Comparison of ENCODE assay signal across 17 cellular contexts in genomic region chr3:60217156-60217911, GRCh38.
DNase-seq lines count a peak whose midpoint lies in the region; ATAC-seq and TF ChIP-seq lines count a peak whose summit lies in the region.
"Had no signal": no experiment of that assay in that cellular context is flagged by ENCODE, and none has a peak within 500 bp of the region (broad histone marks: within the 10 kb centered on the region; RNA-seq: fewer than 3 reads in every experiment).

No MANE protein-coding gene starts in this region.

- peak; percentile 22 for DNase-seq in AG10803 (ENCODE audit: low read depth)
- DNase-seq in IMR-90, result peak; percentile 2
- DNase-seq in fibroblast of lung (ENCODE audit: low read depth in 2 of 2), result peak; percentile 22 to 36
- peak; percentile 5 for DNase-seq in left kidney (ENCODE audit: low read depth, low spot score)
- DNase-seq in NCI-H2081 treated with DMSO at 0.1 percent for 48 hours (lab: John Stamatoyannopoulos, UW), result no peak
- DNase-seq: Caco-2, KBM-7, NCI-H1048, NCI-H146, NCI-H2107, NCI-H226, NCI-H526, OCI-M1 had no signal

- no peaks in the 10 kb centered on the region for H3K9me3 ChIP-seq in IMR-90 (ENCODE audit: control insufficient read depth, insufficient read depth, low read length)
- no peaks in the 10 kb centered on the region for H3K9me3 ChIP-seq in fibroblast of lung (ENCODE audit: control insufficient read depth, insufficient read depth, low read depth, low read length)
- H3K9me3 ChIP-seq: Caco-2, HAP-1 had no signal

- TF ChIP-seq CTCF in AG10803 (conservative IDR thresholded peaks at IDR 0.05; ENCODE audit: low read length) (no peak), IMR-90 (conservative IDR thresholded peaks at IDR 0.05; ENCODE audit: low read depth, low read length) (no peak), fibroblast of lung (conservative IDR thresholded peaks at IDR 0.05 in 1 of 2, IDR thresholded peaks at IDR 0.05 in 1 of 2; ENCODE audit: low read depth in 1 of 2, low read length in 2 of 2) (no peak)

- intact Hi-C loops in IMR-90 (cut with micrococcal nuclease), result no loop called here

- no peak overlapping the region for H3K9ac ChIP-seq in IMR-90 (ENCODE audit: low read depth, low read length)
- H3K9ac ChIP-seq in fibroblast of lung (ENCODE audit: insufficient read depth, low read length), result no peak overlapping the region

- no peak overlapping the region for H3K18ac ChIP-seq in IMR-90 (ENCODE audit: low read depth, low read length)

- no peak overlapping the region for H2BK15ac ChIP-seq in IMR-90 (ENCODE audit: low read depth, low read length)

- no peaks in the 10 kb centered on the region for H3K9me1 ChIP-seq in IMR-90 (ENCODE audit: insufficient read depth, low read length)

- H2AFZ ChIP-seq in IMR-90 (replicated peaks; ENCODE audit: low read length, poor library complexity), result no peak overlapping the region
- no peak overlapping the region for H2AFZ ChIP-seq in fibroblast of lung (ENCODE audit: low read length)

- WGBS in IMR-90 (ENCODE audit: extremely low coverage in 2 of 2, insufficient read length in 1 of 2), 2 experiments, result 75% methylated on average over 1 of the region's 3 CpGs; no CpG with 5 or more reads in 1 of the 2 experiments

- CTCF ChIA-PET in IMR-90 (lab: Yijun Ruan, JAX), result no interaction called here

- dilution Hi-C loops in IMR-90 (cut with HindIII; ENCODE audit: low sequenced_read_pairs, unreplicated experiment), result no loop called here

- no TSS peak for BruUV-seq in IMR-90 (replicated peaks; lab: Mats Ljungman, UMichigan)

- no peak overlapping the region for H3K56ac ChIP-seq in IMR-90 (ENCODE audit: extremely low read depth, insufficient read depth, low read length)

- TF ChIP-seq RAD21 in IMR-90 (IDR thresholded peaks at IDR 0.05; ENCODE audit: low read length), result no peak

- no peak overlapping the region for H4K5ac ChIP-seq in IMR-90 (ENCODE audit: low read depth, low read length)

- H2AK9ac ChIP-seq in IMR-90 (replicated peaks; ENCODE audit: low read depth, low read length, poor library complexity), result no peak overlapping the region

- POLR2A ChIA-PET in IMR-90 (lab: Charles Lee; ENCODE audit: unreplicated experiment), result no interaction called here

- H3K23ac ChIP-seq in IMR-90 (ENCODE audit: low read depth, low read length), result no peak overlapping the region

- H4K91ac ChIP-seq in IMR-90 (ENCODE audit: insufficient read depth, low read depth, low read length), result no peak overlapping the region

- no peak overlapping the region for H2BK120ac ChIP-seq in IMR-90 (ENCODE audit: low read depth, low read length)

- in situ Hi-C loops in IMR-90 (cut with MboI; ENCODE audit: low sequenced_read_pairs), result no loop called here

- H3K79me1 ChIP-seq in IMR-90 (ENCODE audit: low read depth in 1 of 2, low read length in 2 of 2), result no peaks in the 10 kb centered on the region

- H2BK5ac ChIP-seq in IMR-90 (ENCODE audit: low read depth, low read length, poor library complexity, severe bottlenecking), result no peak overlapping the region

- ATAC-seq in IMR-90 (ENCODE audit: low read depth), result no peak
- ATAC-seq in HG02973 (IDR thresholded peaks at IDR 0.05; ENCODE audit: unreplicated experiment), result no peak
- no peak for ATAC-seq in GM21717 (IDR thresholded peaks at IDR 0.05; ENCODE audit: unreplicated experiment)
- ATAC-seq in GM21367 (IDR thresholded peaks at IDR 0.05; ENCODE audit: unreplicated experiment), result no peak

- H3K14ac ChIP-seq in IMR-90 (replicated peaks; ENCODE audit: low read depth, low read length), result no peak overlapping the region

- H3K4me1 ChIP-seq in IMR-90 (ENCODE audit: control insufficient read depth, insufficient read depth, low read length), result no peaks in the 10 kb centered on the region
- H3K4me1 ChIP-seq in fibroblast of lung (ENCODE audit: control insufficient read depth, extremely low read depth, insufficient read depth, low read length), result no peaks in the 10 kb centered on the region
- H3K4me1 ChIP-seq: Caco-2, HAP-1 had no signal

- H4K8ac ChIP-seq in IMR-90 (ENCODE audit: low read depth in 2 of 2, low read length in 2 of 2), result no peak overlapping the region

- no peak overlapping the region for H2BK20ac ChIP-seq in IMR-90 (ENCODE audit: low read depth, low read length)

- H3K4me2 ChIP-seq in IMR-90 (ENCODE audit: low read depth, low read length) (no peak overlapping the region), fibroblast of lung (ENCODE audit: extremely low read depth, insufficient read depth, low read length) (no peak overlapping the region)

- H2AK5ac ChIP-seq in IMR-90 (ENCODE audit: low read depth, low read length), result no peak overlapping the region

- no peak for TF ChIP-seq POLR2A in IMR-90 (IDR thresholded peaks at IDR 0.05; ENCODE audit: low read depth, low read length)

- H3K4ac ChIP-seq in IMR-90 (ENCODE audit: low read depth, low read length), result no peak overlapping the region

- H4K20me1 ChIP-seq in IMR-90 (ENCODE audit: insufficient read depth, low read length) (no peaks in the 10 kb centered on the region), fibroblast of lung (ENCODE audit: control insufficient read depth, extremely low read depth, insufficient read depth, low read length) (no peaks in the 10 kb centered on the region)

- H3K36me3 ChIP-seq in IMR-90 (ENCODE audit: control insufficient read depth, insufficient read depth, low read length) (no peaks in the 10 kb centered on the region), fibroblast of lung (ENCODE audit: control insufficient read depth, insufficient read depth, low read length) (no peaks in the 10 kb centered on the region)
- H3K36me3 ChIP-seq: HAP-1 had no signal

- no peak overlapping the region for H3K27ac ChIP-seq in IMR-90 (ENCODE audit: insufficient read depth, low read length)
- no peak overlapping the region for H3K27ac ChIP-seq in fibroblast of lung (ENCODE audit: insufficient read depth, low read length)

- no peak overlapping the region for H3K4me3 ChIP-seq in AG10803 (ENCODE audit: low read length)
- H3K4me3 ChIP-seq in IMR-90 (ENCODE audit: insufficient read depth, low read depth, low read length), result no peak overlapping the region
- no peak overlapping the region for H3K4me3 ChIP-seq in fibroblast of lung (replicated peaks in 1 of 4; ENCODE audit: control extremely low read depth in 1 of 4, insufficient read depth in 1 of 4, low read depth in 3 of 4, low read length in 4 of 4)
- H3K4me3 ChIP-seq: HAP-1 had no signal

- no peaks in the 10 kb centered on the region for H3K79me2 ChIP-seq in fibroblast of lung (ENCODE audit: control insufficient read depth, insufficient read depth, low read length)

- H3K27me3 ChIP-seq in IMR-90 (ENCODE audit: control insufficient read depth, insufficient read depth, low read length) (no peaks in the 10 kb centered on the region), fibroblast of lung (ENCODE audit: control insufficient read depth, insufficient read depth, low read length) (no peaks in the 10 kb centered on the region)

TF ChIP-seq in IMR-90, 13 proteins besides CTCF, POLR2A, EP300 and RAD21:
- TF ChIP-seq NFE2L2 (IDR thresholded peaks at IDR 0.05; ENCODE audit: low read depth, low read length) (no peak), MXI1 (IDR thresholded peaks at IDR 0.05; ENCODE audit: borderline replicate concordance, low read depth, low read length) (no peak), FOS (IDR thresholded peaks at IDR 0.05; ENCODE audit: low read depth, low read length) (no peak), MAZ (IDR thresholded peaks at IDR 0.05; ENCODE audit: borderline replicate concordance, low read depth, low read length) (no peak), RCOR1 (IDR thresholded peaks at IDR 0.05; ENCODE audit: insufficient replicate concordance, low read length) (no peak), MAFK (IDR thresholded peaks at IDR 0.05; ENCODE audit: low read depth, low read length) (no peak)
- TF ChIP-seq, protein P1, sequence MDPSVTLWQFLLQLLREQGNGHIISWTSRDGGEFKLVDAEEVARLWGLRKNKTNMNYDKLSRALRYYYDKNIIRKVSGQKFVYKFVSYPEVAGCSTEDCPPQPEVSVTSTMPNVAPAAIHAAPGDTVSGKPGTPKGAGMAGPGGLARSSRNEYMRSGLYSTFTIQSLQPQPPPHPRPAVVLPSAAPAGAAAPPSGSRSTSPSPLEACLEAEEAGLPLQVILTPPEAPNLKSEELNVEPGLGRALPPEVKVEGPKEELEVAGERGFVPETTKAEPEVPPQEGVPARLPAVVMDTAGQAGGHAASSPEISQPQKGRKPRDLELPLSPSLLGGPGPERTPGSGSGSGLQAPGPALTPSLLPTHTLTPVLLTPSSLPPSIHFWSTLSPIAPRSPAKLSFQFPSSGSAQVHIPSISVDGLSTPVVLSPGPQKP (IDR thresholded peaks at IDR 0.05; ENCODE audit: borderline replicate concordance, low read depth, low read length), result no peak
